Comparison of ENCODE assay signal across 8 cellular contexts in the genomic region with DNA sequence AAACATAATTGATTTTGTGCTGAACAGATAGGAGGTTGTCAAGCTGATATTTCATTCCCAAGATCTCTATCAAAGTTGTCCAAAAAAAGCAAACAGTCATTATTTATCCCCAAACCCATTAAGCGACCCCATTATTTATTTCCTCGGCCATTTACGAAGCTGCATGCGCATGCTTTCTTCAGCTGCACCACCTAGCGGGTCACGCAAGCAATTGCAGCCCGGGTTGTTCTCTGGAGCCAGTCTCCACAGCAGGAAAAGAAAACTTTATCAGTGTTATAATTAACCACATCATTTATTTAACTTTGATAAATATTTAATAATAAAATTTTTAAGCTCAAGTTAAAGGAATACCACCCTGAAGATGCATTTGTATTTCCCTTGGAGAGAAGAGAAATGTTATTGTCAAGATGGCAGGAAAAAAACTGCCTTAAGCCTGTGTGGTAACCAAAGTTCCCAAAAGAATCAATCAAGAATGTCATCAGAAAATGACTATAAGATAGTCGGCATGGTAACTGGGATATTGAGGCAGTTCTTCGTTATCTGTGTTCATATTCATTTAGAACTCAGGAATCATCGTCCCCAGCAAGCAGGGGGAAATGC.
DNase-seq lines count a peak whose midpoint lies in the region; ATAC-seq, FAIRE-seq and TF ChIP-seq lines count a peak whose summit lies in the region.

No MANE protein-coding gene starts in this region.

- SMC1A ChIA-PET in GM12878 (lab: Charles Lee; ENCODE audit: uncharacterized antibody, unreplicated experiment) = interaction anchor here (0.7 to 1.2 kb wide), 6 partner anchors 10 to 1083 kb away, joined by 3 to 6 read pairs (median 3); no protein-coding TSS in a partner anchor

- no peak for TF ChIP-seq EP300 in GM12878 (IDR thresholded peaks at IDR 0.05; ENCODE audit: borderline replicate concordance in 1 of 2, control insufficient read depth in 1 of 2, low read depth in 2 of 2, low read length in 2 of 2)

- in situ Hi-C loops in G401 (cut with HindIII; ENCODE audit: low sequenced_read_pairs) = no loop called here
- in situ Hi-C loops in GM12878 (cut with MboI) = no loop called here

- H2AFZ ChIP-seq in GM12878 (ENCODE audit: control insufficient read depth, low read depth, low read length) = no peak overlapping the region

- peak; percentile 80 to 93 (median 93) for TF ChIP-seq CTCF in GM12878 (IDR thresholded peaks at IDR 0.05 in 2 of 3, conservative IDR thresholded peaks at IDR 0.05 in 1 of 3; ENCODE audit: control insufficient read depth in 2 of 3, extremely low read depth in 1 of 3, insufficient read depth in 1 of 3, low read depth in 3 of 3, low read length in 3 of 3)

- no peak overlapping the region for H3K27ac ChIP-seq in GM12878 (ENCODE audit: control insufficient read depth, insufficient read depth)

- no peaks in the 10 kb centered on the region for H4K20me1 ChIP-seq in GM12878 (ENCODE audit: control insufficient read depth, insufficient read depth)

- H3K27me3 Mint-ChIP-seq in immature natural killer cell (ENCODE audit: low read depth in 3 of 3) = peaks cover 0 to 4% (median 0%) of the 10 kb centered on the region in 3 donors

- RAD21 ChIA-PET in GM12878 (lab: Charles Lee; ENCODE audit: unreplicated experiment) = interaction anchor here (0.9 to 1.9 kb wide), 3 partner anchors 707 to 1141 kb away, joined by 3 to 13 read pairs (median 4); no protein-coding TSS in a partner anchor

- H3K79me2 ChIP-seq in GM12878 (ENCODE audit: control insufficient read depth, insufficient read depth, low read length) = no peaks in the 10 kb centered on the region

- no peak for TF ChIP-seq POLR2A in GM12878 (IDR thresholded peaks at IDR 0.05; ENCODE audit: low read depth, low read length)

- H3K36me3 ChIP-seq in GM12878 (ENCODE audit: control insufficient read depth in 2 of 2, insufficient read depth in 2 of 2, low read length in 1 of 2) = no peaks in the 10 kb centered on the region

- POLR2A ChIA-PET in GM12878 (lab: Charles Lee) = no interaction called here

- intact Hi-C loops in GM12878 (cut with micrococcal nuclease; ENCODE audit: unreplicated experiment) = loop anchor here (1.0 to 5.0 kb wide), 3 partner anchors 1081 to 1191 kb away; no protein-coding TSS in a partner anchor

- peak overlapping the region in 3 of 5 donors; percentile 14 to 73 (median 52) for H3K4me3 Mint-ChIP-seq in immature natural killer cell

- H3K9ac ChIP-seq in GM12878 (ENCODE audit: control insufficient read depth, insufficient read depth, low read length) = no peak overlapping the region

- no peak overlapping the region for H3K4me2 ChIP-seq in GM12878 (ENCODE audit: control insufficient read depth, insufficient read depth)

- TF ChIP-seq RAD21 in GM12878 (IDR thresholded peaks at IDR 0.05; ENCODE audit: insufficient read depth, low read depth, low read length) = peak; percentile 83

- no peak overlapping the region for H3K27ac Mint-ChIP-seq in immature natural killer cell

- no peaks in the 10 kb centered on the region for H3K4me1 ChIP-seq in GM12878 (ENCODE audit: control insufficient read depth, insufficient read depth, low read length)

- no peaks in the 10 kb centered on the region for H3K27me3 ChIP-seq in GM12878 (replicated peaks in 1 of 2; ENCODE audit: control insufficient read depth in 2 of 2, insufficient read depth in 2 of 2, low read length in 1 of 2)

- H3K36me3 Mint-ChIP-seq in immature natural killer cell = no peaks in the 10 kb centered on the region

- no peaks in the 10 kb centered on the region for H3K9me3 Mint-ChIP-seq in immature natural killer cell

- no peak for FAIRE-seq in GM12878 (lab: Jason Lieb, UNC)

- CTCF ChIA-PET in GM12878 (lab: Yijun Ruan, JAX) = interaction anchor here (0.8 to 2.9 kb wide), 17 partner anchors 8 to 1170 kb away, joined by 3 to 24 read pairs (median 4); no protein-coding TSS in a partner anchor

- H3K4me1 Mint-ChIP-seq in immature natural killer cell = peaks cover 2 to 7% of the 10 kb centered on the region in 2 donors

- WGBS in GM12878 (ENCODE audit: insufficient coverage, insufficient replicate concordance, low lambda C conversion rate, missing lambda C conversion rate) = 11% methylated on average over 10 of the region's 10 CpGs

- H3K4me3 ChIP-seq in GM12878 = no peak overlapping the region

- BruUV-seq in GM12878 (replicated peaks; lab: Mats Ljungman, UMichigan) = no TSS peak

- H3K9me3 ChIP-seq in GM12878 (replicated peaks; ENCODE audit: control insufficient read depth, insufficient read depth, low read length) = no peaks in the 10 kb centered on the region

- DNase-seq in G401 (ENCODE audit: low spot score) (peak; percentile 33), HuH-7 (ENCODE audit: low spot score) (peak; percentile 23), SKM-1 treated with dmso at 0.1 percent for 144 hours (lab: John Stamatoyannopoulos, UW; ENCODE audit: unreplicated experiment) (peak; percentile 7), GM12878 (ENCODE audit: low read depth, low spot score) (peak; percentile 1), immature natural killer cell (peak; percentile 1 to 6 (median 1)), NCI-H187 treated with DMSO at 0.1 percent for 48 hours (lab: John Stamatoyannopoulos, UW) (no peak)
- peak; percentile 12 for DNase-seq in stimulated activated CD4-positive, alpha-beta T cell treated with anti-CD3 and anti-CD28 coated beads, Interleukin-2, amount 100 ng/mL, for 4 hours (ENCODE audit: low read depth)

- ATAC-seq in GM21423 (IDR thresholded peaks at IDR 0.05; ENCODE audit: unreplicated experiment) (peak; percentile 75), GM12878 (peak; percentile 81)

TF ChIP-seq in GM12878, 131 proteins besides CTCF, POLR2A, EP300 and RAD21:
- TF ChIP-seq ELK1 (IDR thresholded peaks at IDR 0.05; ENCODE audit: low read depth, low read length) = no peak
- TF ChIP-seq YY1 (IDR thresholded peaks at IDR 0.05; ENCODE audit: low read depth, low read length) = peak; percentile 81
- peak; percentile 88 for TF ChIP-seq SMC3 (IDR thresholded peaks at IDR 0.05; ENCODE audit: borderline replicate concordance, low read length)
TF ChIP-seq in GM12878: peak in this region for 2.
